24 cellular contexts compared by ENCODE assay signal in the genomic region with DNA sequence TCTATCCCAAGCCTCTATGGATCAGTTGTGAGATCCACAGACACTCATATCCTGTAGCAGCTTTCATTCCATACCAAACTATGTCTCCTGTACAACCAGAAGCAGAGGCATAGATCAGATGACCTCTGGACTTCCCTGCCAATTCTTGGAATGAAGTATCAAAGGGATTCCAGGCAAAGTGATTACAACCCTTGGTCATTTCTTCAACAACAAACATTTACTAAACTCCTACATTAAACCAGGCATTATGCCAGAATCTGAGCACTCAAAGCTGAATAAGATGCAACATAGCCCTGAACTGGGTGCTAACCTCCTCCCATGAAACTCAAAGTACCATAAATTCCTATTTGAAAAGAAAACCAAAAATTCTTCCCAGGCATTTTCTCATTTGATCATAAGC.
DNase-seq lines count a peak whose midpoint lies in the region; ATAC-seq lines count a peak whose summit lies in the region.
"Had no signal": no experiment of that assay in that cellular context is flagged by ENCODE, and none has a peak within 500 bp of the region (broad histone marks: within the 10 kb centered on the region; RNA-seq: fewer than 3 reads in every experiment).

No MANE protein-coding gene starts in this region.

- DNase-seq in NCI-H82 (lab: John Stamatoyannopoulos, UW): peak; percentile 48
- DNase-seq in NCI-H82 treated with DMSO at 0.1 percent for 48 hours (lab: John Stamatoyannopoulos, UW; ENCODE audit: unreplicated experiment): no peak
- DNase-seq in NCI-H226: peak; percentile 57
- DNase-seq in fibroblast of gingiva (ENCODE audit: low read depth): peak; percentile 44
- peak; percentile 11 for DNase-seq in stromal cell of bone marrow (ENCODE audit: low read depth)
- no peak for DNase-seq in HPDE6-E6E7 (ENCODE audit: extremely low spot score)
- DNase-seq in D341Med (ENCODE audit: low spot score): no peak
- DNase-seq: 8988T; activated CD4-positive, alpha-beta memory T cell treated with anti-CD3 and anti-CD28 coated beads for 36 hours; activated naive CD4-positive, alpha-beta T cell treated with anti-CD3 and anti-CD28 coated beads for 36 hours; C1 segment of cervical spinal cord; endodermal cell; gastrocnemius medialis; GDM1; kidney glomerular epithelial cell; mesendoderm; NCI-H1092; NCI-H526 treated with DMSO at 0.1 percent for 48 hours; SHP77 treated with DMSO at 0.1 percent for 48 hours; small intestine; stimulated activated CD4-positive, alpha-beta T cell treated with anti-CD3 and anti-CD28 coated beads, Interleukin-4, amount 100 ng/mL, for 1 hour; upper lobe of left lung had no signal

- no peak for ATAC-seq in GM18511 (IDR thresholded peaks at IDR 0.05; ENCODE audit: unreplicated experiment)
- ATAC-seq: gastrocnemius medialis; natural killer cell treated with Interleukin-12 subunit alpha and Interleukin-12 subunit beta and Interleukin-15 and Interleukin-18, amount 100 ng/mL, for 72 hours had no signal

Comparison
In these comparisons a context has a peak if more than half of its experiments do, and no peak if none do; other contexts are left out.
1. DNase-seq: peak in NCI-H82 (single experiment), NCI-H226 (single experiment), fibroblast of gingiva (single experiment) and stromal cell of bone marrow (single experiment); none in NCI-H82 treated with DMSO at 0.1 percent for 48 hours (single experiment), HPDE6-E6E7 (single experiment) and D341Med (single experiment).